Comparison of ENCODE assay signal across 10 cellular contexts in genomic region chr3:183844606-183845005, GRCh38. TPM values are rescaled to one million over a fixed set of nuclear protein-coding genes. Genes with fewer than 3 reads are reported as not detected.
DNase-seq lines count a peak whose midpoint lies in the region; ATAC-seq and TF ChIP-seq lines count a peak whose summit lies in the region.
"Had no signal": no experiment of that assay in that cellular context is flagged by ENCODE, and none has a peak within 500 bp of the region (broad histone marks: within the 10 kb centered on the region; RNA-seq: fewer than 3 reads in every experiment).

No MANE protein-coding gene starts in this region.

- no peaks in the 10 kb centered on the region for H3K4me1 ChIP-seq in SJCRH30

- intact Hi-C loops in activated T-helper 1 cell treated with anti-CD3 and anti-CD28 coated beads, Interleukin-12 subunit alpha, Interleukin-12 subunit beta, Interleukin-2, Interleukin-4 antibody, amounts not matched to agents 30 ng/mL and 10 ng/mL and 1 ng/mL, durations not matched to agents 14 hours and 24 hours and 36 hours (cut with micrococcal nuclease) = loop anchor here (5.0 kb wide), 1 partner anchor 38 kb away; the partner anchor contains the start of gene PARL
- intact Hi-C loops in lower leg skin (cut with DNase I; ENCODE audit: low total_unique reads) = no loop called here

- no peak for DNase-seq in activated naive CD4-positive, alpha-beta T cell treated with anti-CD3 and anti-CD28 coated beads, Interleukin-2, amount 50 U/mL, for 72 hours (ENCODE audit: low spot score in 2 of 2)
- DNase-seq in activated naive CD4-positive, alpha-beta T cell treated with anti-CD3 and anti-CD28 coated beads, Interleukin-2, amount 10 ng/mL, durations not matched to agents 7 days and 5 days = no peak
- DNase-seq in activated T-helper 1 cell treated with anti-CD3 and anti-CD28 coated beads, Interleukin-12 subunit alpha, Interleukin-12 subunit beta, Interleukin-2, Interleukin-4 antibody, amounts not matched to agents 30 ng/mL and 10 ng/mL and 1 ng/mL, durations not matched to agents 14 hours and 24 hours and 36 hours (ENCODE audit: low spot score) = no peak
- DNase-seq in fibroblast of the conjunctiva (ENCODE audit: low read depth) = peak; percentile 74
- DNase-seq in lower leg skin (ENCODE audit: low spot score in 2 of 2) = no peak
- no peak for DNase-seq in SJCRH30
- DNase-seq: amygdala; CD4-positive, alpha-beta T cell had no signal

- WGBS in lower leg skin, 2 donors = 48 to 60% methylated on average over 2 of the region's 2 CpGs

- no peak overlapping the region for H3K4me3 Mint-ChIP-seq in activated naive CD4-positive, alpha-beta T cell treated with anti-CD3 and anti-CD28 coated beads, Interleukin-2, amount 10 ng/mL, durations not matched to agents 7 days and 5 days
- no peak overlapping the region for H3K4me3 Mint-ChIP-seq in activated T-helper 1 cell treated with anti-CD3 and anti-CD28 coated beads, Interleukin-12 subunit alpha, Interleukin-12 subunit beta, Interleukin-2, Interleukin-4 antibody, amounts not matched to agents 30 ng/mL and 10 ng/mL and 1 ng/mL, durations not matched to agents 14 hours and 24 hours and 36 hours
- no peak overlapping the region for H3K4me3 Mint-ChIP-seq in stimulated activated naive CD8-positive, alpha-beta T cell treated with anti-CD3 and anti-CD28 coated beads, Interleukin-15, Interleukin-2, amounts not matched to agents 100 ng/mL and 50 ng/mL, for 24 hours
- H3K4me3 Mint-ChIP-seq: CD4-positive, alpha-beta T cell had no signal

- H3K27ac ChIP-seq in SJCRH30 = no peak overlapping the region

- H3K36me3 ChIP-seq in SJCRH30 = peaks cover 38% of the 10 kb centered on the region

- CTCF ChIA-PET in activated naive CD4-positive, alpha-beta T cell treated with anti-CD3 and anti-CD28 coated beads, Interleukin-2, amount 10 ng/mL, durations not matched to agents 7 days and 5 days (lab: Charles Lee) = no interaction called here

- no peak for TF ChIP-seq POLR2A in lower leg skin (IDR thresholded peaks at IDR 0.05)

- ATAC-seq in activated naive CD4-positive, alpha-beta T cell treated with anti-CD3 and anti-CD28 coated beads, Interleukin-2, amount 50 U/mL, for 72 hours = peak; percentile 63 to 66
- no peak for ATAC-seq in GM21390 (IDR thresholded peaks at IDR 0.05; ENCODE audit: unreplicated experiment)

- H3K9me3 Mint-ChIP-seq in activated naive CD4-positive, alpha-beta T cell treated with anti-CD3 and anti-CD28 coated beads, Interleukin-2, amount 50 U/mL, for 72 hours = no peaks in the 10 kb centered on the region
- no peaks in the 10 kb centered on the region for H3K9me3 Mint-ChIP-seq in activated naive CD4-positive, alpha-beta T cell treated with anti-CD3 and anti-CD28 coated beads, Interleukin-2, amount 10 ng/mL, durations not matched to agents 7 days and 5 days
- H3K9me3 Mint-ChIP-seq in activated T-helper 1 cell treated with anti-CD3 and anti-CD28 coated beads, Interleukin-12 subunit alpha, Interleukin-12 subunit beta, Interleukin-2, Interleukin-4 antibody, amounts not matched to agents 30 ng/mL and 10 ng/mL and 1 ng/mL, durations not matched to agents 14 hours and 24 hours and 36 hours = no peaks in the 10 kb centered on the region
- H3K9me3 Mint-ChIP-seq in stimulated activated naive CD8-positive, alpha-beta T cell treated with anti-CD3 and anti-CD28 coated beads, Interleukin-15, Interleukin-2, amounts not matched to agents 100 ng/mL and 50 ng/mL, for 24 hours = no peaks in the 10 kb centered on the region
- H3K9me3 Mint-ChIP-seq: CD4-positive, alpha-beta T cell had no signal

- H3K4me3 ChIP-seq in lower leg skin (ENCODE audit: low read depth, poor library complexity, severe bottlenecking) = no peak overlapping the region
- no peak overlapping the region for H3K4me3 ChIP-seq in SJCRH30

- TF ChIP-seq CTCF in lower leg skin (IDR thresholded peaks at IDR 0.05) = no peak

- no peak overlapping the region for H3K27ac Mint-ChIP-seq in activated naive CD4-positive, alpha-beta T cell treated with anti-CD3 and anti-CD28 coated beads, Interleukin-2, amount 50 U/mL, for 72 hours
- no peak overlapping the region for H3K27ac Mint-ChIP-seq in activated naive CD4-positive, alpha-beta T cell treated with anti-CD3 and anti-CD28 coated beads, Interleukin-2, amount 10 ng/mL, durations not matched to agents 7 days and 5 days
- H3K27ac Mint-ChIP-seq in activated T-helper 1 cell treated with anti-CD3 and anti-CD28 coated beads, Interleukin-12 subunit alpha, Interleukin-12 subunit beta, Interleukin-2, Interleukin-4 antibody, amounts not matched to agents 30 ng/mL and 10 ng/mL and 1 ng/mL, durations not matched to agents 14 hours and 24 hours and 36 hours = peak overlapping the region; percentile 67
- peak overlapping the region; percentile 72 for H3K27ac Mint-ChIP-seq in stimulated activated naive CD8-positive, alpha-beta T cell treated with anti-CD3 and anti-CD28 coated beads, Interleukin-15, Interleukin-2, amounts not matched to agents 100 ng/mL and 50 ng/mL, for 24 hours
- H3K27ac Mint-ChIP-seq: CD4-positive, alpha-beta T cell had no signal

- H3K36me3 Mint-ChIP-seq in activated naive CD4-positive, alpha-beta T cell treated with anti-CD3 and anti-CD28 coated beads, Interleukin-2, amount 50 U/mL, for 72 hours = peaks cover 0 to 6% of the 10 kb centered on the region in 2 donors
- peaks cover 39% of the 10 kb centered on the region for H3K36me3 Mint-ChIP-seq in activated naive CD4-positive, alpha-beta T cell treated with anti-CD3 and anti-CD28 coated beads, Interleukin-2, amount 10 ng/mL, durations not matched to agents 7 days and 5 days
- H3K36me3 Mint-ChIP-seq in activated T-helper 1 cell treated with anti-CD3 and anti-CD28 coated beads, Interleukin-12 subunit alpha, Interleukin-12 subunit beta, Interleukin-2, Interleukin-4 antibody, amounts not matched to agents 30 ng/mL and 10 ng/mL and 1 ng/mL, durations not matched to agents 14 hours and 24 hours and 36 hours (ENCODE audit: low read depth) = peaks cover 48% of the 10 kb centered on the region
- H3K36me3 Mint-ChIP-seq in stimulated activated naive CD8-positive, alpha-beta T cell treated with anti-CD3 and anti-CD28 coated beads, Interleukin-15, Interleukin-2, amounts not matched to agents 100 ng/mL and 50 ng/mL, for 24 hours (ENCODE audit: low read depth) = peaks cover 52% of the 10 kb centered on the region

- no peaks in the 10 kb centered on the region for H3K27me3 ChIP-seq in SJCRH30

- no peaks in the 10 kb centered on the region for H3K9me3 ChIP-seq in SJCRH30 (replicated peaks)

- no peaks in the 10 kb centered on the region for H3K27me3 Mint-ChIP-seq in activated naive CD4-positive, alpha-beta T cell treated with anti-CD3 and anti-CD28 coated beads, Interleukin-2, amount 10 ng/mL, durations not matched to agents 7 days and 5 days
- H3K27me3 Mint-ChIP-seq in activated T-helper 1 cell treated with anti-CD3 and anti-CD28 coated beads, Interleukin-12 subunit alpha, Interleukin-12 subunit beta, Interleukin-2, Interleukin-4 antibody, amounts not matched to agents 30 ng/mL and 10 ng/mL and 1 ng/mL, durations not matched to agents 14 hours and 24 hours and 36 hours (ENCODE audit: insufficient read depth) = no peaks in the 10 kb centered on the region
- H3K27me3 Mint-ChIP-seq in stimulated activated naive CD8-positive, alpha-beta T cell treated with anti-CD3 and anti-CD28 coated beads, Interleukin-15, Interleukin-2, amounts not matched to agents 100 ng/mL and 50 ng/mL, for 24 hours = no peaks in the 10 kb centered on the region
- H3K27me3 Mint-ChIP-seq: CD4-positive, alpha-beta T cell had no signal

- H3K4me1 Mint-ChIP-seq in activated naive CD4-positive, alpha-beta T cell treated with anti-CD3 and anti-CD28 coated beads, Interleukin-2, amount 10 ng/mL, durations not matched to agents 7 days and 5 days = no peaks in the 10 kb centered on the region
- peaks cover 14% of the 10 kb centered on the region for H3K4me1 Mint-ChIP-seq in activated T-helper 1 cell treated with anti-CD3 and anti-CD28 coated beads, Interleukin-12 subunit alpha, Interleukin-12 subunit beta, Interleukin-2, Interleukin-4 antibody, amounts not matched to agents 30 ng/mL and 10 ng/mL and 1 ng/mL, durations not matched to agents 14 hours and 24 hours and 36 hours (ENCODE audit: low read depth)
- H3K4me1 Mint-ChIP-seq in stimulated activated naive CD8-positive, alpha-beta T cell treated with anti-CD3 and anti-CD28 coated beads, Interleukin-15, Interleukin-2, amounts not matched to agents 100 ng/mL and 50 ng/mL, for 24 hours (ENCODE audit: low read depth) = peaks cover 13% of the 10 kb centered on the region

RNA-seq across cellular contexts. Expression of gene MAP6D1, which starts 19.2 kb away (rescaled TPM):
- 1 to 10 TPM in 1 of 2 donors, not detected in 1; 1.4 TPM for total RNA-seq in activated naive CD4-positive, alpha-beta T cell treated with anti-CD3 and anti-CD28 coated beads, Interleukin-2, amount 50 U/mL, for 72 hours
- 2.1 and 2.2 TPM in 2 replicates for total RNA-seq in activated T-helper 1 cell treated with anti-CD3 and anti-CD28 coated beads, Interleukin-12 subunit alpha, Interleukin-12 subunit beta, Interleukin-2, Interleukin-4 antibody, amounts not matched to agents 30 ng/mL and 10 ng/mL and 1 ng/mL, durations not matched to agents 14 hours and 24 hours and 36 hours
- total RNA-seq in lower leg skin = 10 to 100 TPM in 2 of 4 donors, 1 to 10 TPM in 2; 2.6 to 19.2 (median 11.7) TPM
- 6.5 and 7.0 TPM in 2 replicates for total RNA-seq in SJCRH30 (2014; rRNA removed; shearing (Covaris generic))

RNA-seq across cellular contexts. Expression of gene PARL, which starts 40.1 kb away (rescaled TPM):
- total RNA-seq in activated naive CD4-positive, alpha-beta T cell treated with anti-CD3 and anti-CD28 coated beads, Interleukin-2, amount 50 U/mL, for 72 hours = 10 to 100 TPM; 88.7 to 94.2 TPM
- total RNA-seq in activated T-helper 1 cell treated with anti-CD3 and anti-CD28 coated beads, Interleukin-12 subunit alpha, Interleukin-12 subunit beta, Interleukin-2, Interleukin-4 antibody, amounts not matched to agents 30 ng/mL and 10 ng/mL and 1 ng/mL, durations not matched to agents 14 hours and 24 hours and 36 hours = 93.7 and 98.2 TPM in 2 replicates
- 10 to 100 TPM; 19.5 to 40.5 (median 22.3) TPM for total RNA-seq in lower leg skin
- 51.4 and 55.5 TPM in 2 replicates for total RNA-seq in SJCRH30 (2014; rRNA removed; shearing (Covaris generic))

Comparison
In these comparisons a context has a peak if more than half of its experiments do, and no peak if none do; other contexts are left out.
1. H3K27ac Mint-ChIP-seq: peak in activated T-helper 1 cell treated with anti-CD3 and anti-CD28 coated beads, Interleukin-12 subunit alpha, Interleukin-12 subunit beta, Interleukin-2, Interleukin-4 antibody, amounts not matched to agents 30 ng/mL and 10 ng/mL and 1 ng/mL, durations not matched to agents 14 hours and 24 hours and 36 hours (single experiment) and stimulated activated naive CD8-positive, alpha-beta T cell treated with anti-CD3 and anti-CD28 coated beads, Interleukin-15, Interleukin-2, amounts not matched to agents 100 ng/mL and 50 ng/mL, for 24 hours (single experiment); none in activated naive CD4-positive, alpha-beta T cell treated with anti-CD3 and anti-CD28 coated beads, Interleukin-2, amount 50 U/mL, for 72 hours (0 of 2) and activated naive CD4-positive, alpha-beta T cell treated with anti-CD3 and anti-CD28 coated beads, Interleukin-2, amount 10 ng/mL, durations not matched to agents 7 days and 5 days (single experiment).